In the genomic region with DNA sequence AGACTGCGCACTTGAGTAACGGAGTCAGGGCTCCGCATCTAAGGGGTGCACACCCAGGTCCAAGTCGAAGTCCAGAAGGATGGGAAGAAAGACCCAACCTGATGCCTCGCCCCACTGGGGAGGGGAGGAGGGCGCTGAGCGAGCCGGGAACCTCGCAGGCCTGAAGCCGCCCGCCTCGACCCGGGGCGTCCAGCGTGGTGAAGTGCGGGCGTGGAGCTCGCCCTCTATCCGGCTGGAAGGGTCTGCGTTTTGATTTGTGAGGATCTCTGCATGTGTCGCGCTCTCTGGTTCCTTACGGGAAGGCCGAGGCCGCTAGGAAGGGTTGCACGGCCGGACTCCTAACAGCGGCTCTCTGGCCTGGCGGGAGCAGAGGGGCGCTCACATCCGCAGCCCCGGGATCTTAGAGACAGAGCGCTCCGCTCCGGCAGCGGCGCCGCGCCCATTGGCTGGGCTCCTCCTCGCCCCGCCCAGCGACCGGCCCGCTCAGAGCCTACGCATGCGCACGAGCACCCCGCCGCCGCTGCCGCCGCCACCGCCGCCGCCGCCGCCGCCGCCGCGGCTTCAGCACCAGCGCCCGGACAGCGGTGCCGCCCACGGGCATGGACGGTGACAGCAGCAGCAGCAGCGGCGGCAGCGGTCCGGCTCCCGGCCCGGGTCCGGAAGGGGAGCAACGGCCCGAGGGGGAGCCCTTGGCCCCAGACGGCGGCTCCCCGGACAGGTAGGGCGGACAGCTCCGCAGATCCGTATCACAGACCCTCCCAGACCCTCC, we compare ENCODE assay signal across 8 cellular contexts. TPM values are rescaled to one million over a fixed set of nuclear protein-coding genes. Genes with fewer than 3 reads are reported as not detected.
A peak's percentile ranks its signal among the peaks of the same experiment; 100 is the strongest.
DNase-seq lines count a peak whose midpoint lies in the region; ATAC-seq and TF ChIP-seq lines count a peak whose summit lies in the region.

DISP2 (plus strand) TSS at position 497 of the 769 bp plus-strand sequence; CDS start at position 600, 103 bp downstream.

- peaks cover 19% of the 10 kb centered on the region for H3K4me1 ChIP-seq in DND-41 (ENCODE audit: insufficient read depth, low read length)

- no peaks in the 10 kb centered on the region for H3K9me3 ChIP-seq in DND-41 (ENCODE audit: insufficient read depth, low read length, severe bottlenecking)

- no peaks in the 10 kb centered on the region for H3K36me3 Mint-ChIP-seq in nephron (ENCODE audit: low read depth)

- H3K4me2 ChIP-seq in DND-41 (ENCODE audit: insufficient read depth, low read length), result peak within 1 kb of the TSS; percentile 96

- H3K27ac ChIP-seq in DND-41 (ENCODE audit: low read length), result peak within 1 kb of the TSS; percentile 31; the same call in 1 of the 2 replicates

- H3K4me3 Mint-ChIP-seq in nephron, result peak within 1 kb of the TSS; percentile 82 to 85 (median 84)

- H3K27me3 Mint-ChIP-seq in nephron (ENCODE audit: low read depth), result peaks cover 53% of the 10 kb centered on the region

- H3K4me3 ChIP-seq in DND-41 (ENCODE audit: low read depth in 1 of 2, low read length in 2 of 2) (peak within 1 kb of the TSS; percentile 37 to 76; a peak in 3 of 4 replicates), fibroblast of the aortic adventitia (ENCODE audit: low read depth, low read length) (peak within 1 kb of the TSS; percentile 61)

- peak; percentile 90 for ATAC-seq in DND-41 (ENCODE audit: insufficient read depth, low read depth)

- H3K79me2 ChIP-seq in DND-41 (ENCODE audit: insufficient read depth, low read length), result no peaks in the 10 kb centered on the region

- peak; percentile 85 for DNase-seq in DND-41
- peak; percentile 75 for DNase-seq in GOT3 (lab: John Stamatoyannopoulos, UW)
- DNase-seq in LHCN-M2 (ENCODE audit: low read depth), result peak; percentile 54
- peak; percentile 88 for DNase-seq in activated effector memory CD4-positive, alpha-beta T cell treated with Interleukin-2 at 50 U/mL for 16 hours
- DNase-seq in fibroblast of the aortic adventitia (ENCODE audit: low read depth), result peak; percentile 72
- DNase-seq in stimulated activated naive CD4-positive, alpha-beta T cell (lab: John Stamatoyannopoulos, UW), result peak; percentile 76 to 90 (median 86)

- no peaks in the 10 kb centered on the region for H3K9me3 Mint-ChIP-seq in nephron

- H3K9ac ChIP-seq in DND-41 (ENCODE audit: low read depth, low read length), result peak within 1 kb of the TSS; percentile 62

- no peaks in the 10 kb centered on the region for H3K36me3 ChIP-seq in DND-41 (ENCODE audit: insufficient read depth, low read length)

- H3K4me1 Mint-ChIP-seq in nephron, result peaks cover 25% of the 10 kb centered on the region

- H4K20me1 ChIP-seq in DND-41 (ENCODE audit: insufficient read depth, low read length), result no peaks in the 10 kb centered on the region

- TF ChIP-seq CTCF in DND-41 (IDR thresholded peaks at IDR 0.05; ENCODE audit: borderline replicate concordance, extremely low read depth, low read length, poor library complexity, severe bottlenecking) (peak; percentile 5), fibroblast of the aortic adventitia (IDR thresholded peaks at IDR 0.05; ENCODE audit: insufficient read depth, low read length) (no peak), nephron (IDR thresholded peaks at IDR 0.05; ENCODE audit: unreplicated experiment in 3 of 3) (no peak)

- peak within 1 kb of the TSS; percentile 93 for H2AFZ ChIP-seq in DND-41 (ENCODE audit: low read depth, low read length)

- H3K27me3 ChIP-seq in DND-41 (ENCODE audit: insufficient read depth, low read length, poor library complexity), result no peaks in the 10 kb centered on the region

- H3K27ac Mint-ChIP-seq in nephron, result no peak within 1 kb of the TSS

- peak; percentile 58 for TF ChIP-seq POLR2A in Raji (IDR thresholded peaks at IDR 0.05; ENCODE audit: insufficient read depth, low read depth, low read length)

RNA-seq across cellular contexts. Expression of gene DISP2, which starts in this region (rescaled TPM):
- total RNA-seq in LHCN-M2 (2014; rRNA removed) (1.2 and 1.3 TPM in 2 replicates), fibroblast of the aortic adventitia (ENCODE audit: low replicate concordance) (0.08 and 0.36 TPM in 2 replicates)
- polyA plus RNA-seq in LHCN-M2 (2012), result 6.2 TPM

Comparison
In these comparisons a context has a peak if more than half of its experiments do, and no peak if none do; other contexts are left out.
1. Peak in every context shown above with its lines: DNase-seq, ATAC-seq, H3K4me3 ChIP-seq and H3K27ac ChIP-seq.
2. Peak in DNase-seq and H3K4me3 ChIP-seq in fibroblast of the aortic adventitia; RNA of the gene not detected or under 1 TPM.